In genomic region chr1:25405731-25406305, GRCh38 we compare ENCODE assay signal across 9 cellular contexts. TPM values are rescaled to one million over a fixed set of nuclear protein-coding genes. Genes with fewer than 3 reads are reported as not detected.
A peak's percentile ranks its signal among the peaks of the same experiment; 100 is the strongest.
DNase-seq lines count a peak whose midpoint lies in the region; ATAC-seq, FAIRE-seq and TF ChIP-seq lines count a peak whose summit lies in the region.
"Not testable (repeated sequence)": the region's sequence is repeated elsewhere in the genome, so short reads cannot be mapped to it uniquely, and the experiment has no call there.
"Had no signal": no experiment of that assay in that cellular context is flagged by ENCODE, and none has a peak within 500 bp of the region (broad histone marks: within the 10 kb centered on the region; RNA-seq: fewer than 3 reads in every experiment).

No MANE protein-coding gene starts in this region.

- CTCF ChIA-PET in K562 (lab: Yijun Ruan, JAX; ENCODE audit: low intra/inter-chr PET ratio) = not testable (repeated sequence)

- TF ChIP-seq POLR2A in NB4 (IDR thresholded peaks at IDR 0.05; ENCODE audit: extremely low read depth, insufficient read length); K562 (conservative IDR thresholded peaks at IDR 0.05): not testable (repeated sequence)

- TF ChIP-seq CTCF in NB4 (IDR thresholded peaks at IDR 0.05; ENCODE audit: low read depth, low read length); K562 (IDR thresholded peaks at IDR 0.05 in 2 of 3, conservative IDR thresholded peaks at IDR 0.05 in 1 of 3; ENCODE audit: insufficient read depth in 2 of 3, low read depth in 1 of 3, low read length in 3 of 3); osteoblast (IDR thresholded peaks at IDR 0.05; ENCODE audit: extremely low read depth, low read depth, low read length): not testable (repeated sequence)

- peak overlapping the region in 2 of 11 experiments; percentile 24 to 30; a peak in 2 of 22 replicates for H3K9ac ChIP-seq in BLaER1 treated with 17β-estradiol and CSF1 and Interleukin-3, amounts not matched to agents 10 nM and 100 nM
- H3K9ac ChIP-seq in K562 (ENCODE audit: insufficient read depth in 1 of 2, low read depth in 2 of 2, low read length in 2 of 2) = not testable (repeated sequence)

- not testable (repeated sequence) for H4K20me1 ChIP-seq in BLaER1 treated with 17β-estradiol and CSF1 and Interleukin-3, amounts not matched to agents 10 nM and 100 nM; K562 (replicated peaks; ENCODE audit: control insufficient read depth, insufficient read depth, low read length); osteoblast (ENCODE audit: insufficient read depth, low read length)

- not testable (repeated sequence) for H3K27me3 ChIP-seq in BLaER1 treated with 17β-estradiol and CSF1 and Interleukin-3, amounts not matched to agents 10 nM and 100 nM; K562 (ENCODE audit: control insufficient read depth in 2 of 2, insufficient read depth in 2 of 2, low read length in 2 of 2); osteoblast (ENCODE audit: insufficient read depth, low read length)

- H3K27ac Mint-ChIP-seq in naive B cell = not testable (repeated sequence)

- intact Hi-C loops in K562 (cut with micrococcal nuclease) = loop anchor here (5.0 kb wide), 1 partner anchor 119 kb away; no protein-coding TSS in a partner anchor

- H3K9me3 ChIP-seq in BLaER1 treated with 17β-estradiol and CSF1 and Interleukin-3, amounts not matched to agents 10 nM and 100 nM (replicated peaks in 1 of 11); K562 (replicated peaks; ENCODE audit: control insufficient read depth, insufficient read depth, low read depth, low read length); osteoblast (ENCODE audit: low read depth, low read length): not testable (repeated sequence)

- TF ChIP-seq EP300 in K562 (IDR thresholded peaks at IDR 0.05; ENCODE audit: low read length) = not testable (repeated sequence)

- BruUV-seq in K562 (replicated peaks; lab: Mats Ljungman, UMichigan) = not testable (repeated sequence)

- not testable (repeated sequence) for H3K36me3 Mint-ChIP-seq in naive B cell

- peak; percentile 14 for DNase-seq in NB4 (ENCODE audit: low read depth)
- peak; percentile 16 for DNase-seq in NCI-H82 (lab: John Stamatoyannopoulos, UW)
- DNase-seq in K562 (ENCODE audit: extremely low read depth in 1 of 4, low spot score in 3 of 4); naive B cell; stimulated activated naive CD8-positive, alpha-beta T cell treated with anti-CD3 and anti-CD28 coated beads, Interleukin-15, Interleukin-2, amounts not matched to agents 100 U/mL and 50 U/mL, for 24 hours: not testable (repeated sequence)
- DNase-seq in osteoblast (ENCODE audit: insufficient read length, low spot score, missing footprints) = peak; percentile 14

- peak overlapping the region in 7 of 11 experiments; percentile 14 to 56 (median 38); a peak in 9 of 22 replicates for H3K27ac ChIP-seq in BLaER1 treated with 17β-estradiol and CSF1 and Interleukin-3, amounts not matched to agents 10 nM and 100 nM
- H3K27ac ChIP-seq in K562 (ENCODE audit: extremely low read depth, low read depth, low read length); osteoblast (ENCODE audit: low read depth, low read length): not testable (repeated sequence)

- not testable (repeated sequence) for H3K4me3 Mint-ChIP-seq in naive B cell

- not testable (repeated sequence) for H3K9me3 Mint-ChIP-seq in naive B cell

- not testable (repeated sequence) for H3K4me1 Mint-ChIP-seq in naive B cell

- ATAC-seq in K562 = peak; percentile 54; the same call in 2 of the 3 replicates
- peak; percentile 72 to 77 for ATAC-seq in naive B cell (ENCODE audit: low read depth in 2 of 2)
- ATAC-seq in stimulated activated naive CD8-positive, alpha-beta T cell treated with anti-CD3 and anti-CD28 coated beads, Interleukin-15, Interleukin-2, amounts not matched to agents 100 U/mL and 50 U/mL, for 24 hours = peak; percentile 63

- FAIRE-seq in K562 (lab: Jason Lieb, UNC) = not testable (repeated sequence)

- H2AFZ ChIP-seq in K562 (ENCODE audit: low read depth, low read length); osteoblast (ENCODE audit: low read length): not testable (repeated sequence)

- POLR2A ChIA-PET in K562 (lab: Yijun Ruan, JAX) = not testable (repeated sequence)

- not testable (repeated sequence) for H3K79me2 ChIP-seq in K562 (ENCODE audit: control insufficient read depth, insufficient read depth, low read length); osteoblast (ENCODE audit: insufficient read depth, low read length)

- H3K4me1 ChIP-seq in BLaER1 treated with 17β-estradiol and CSF1 and Interleukin-3, amounts not matched to agents 10 nM and 100 nM = peaks cover 0 to 17% (median 9%) of the 10 kb centered on the region in 10 experiments; a peak in 13 of 20 replicates
- not testable (repeated sequence) for H3K4me1 ChIP-seq in K562 (replicated peaks in 1 of 2; ENCODE audit: control insufficient read depth in 2 of 2, insufficient read depth in 2 of 2, low read length in 2 of 2); osteoblast (ENCODE audit: insufficient read depth, low read length)

- 71% methylated on average over 4 of the region's 12 CpGs for WGBS in K562 (ENCODE audit: insufficient coverage, low coverage, missing lambda C conversion rate)

- in situ Hi-C loops in K562 (cut with MboI) = loop anchor here (10.0 kb wide), 1 partner anchor 409 kb away; the partner anchor contains the start of gene MTFR1L

- H3K9me1 ChIP-seq in K562 (ENCODE audit: control insufficient read depth, insufficient read depth, low read length) = not testable (repeated sequence)

- H3K36me3 ChIP-seq in BLaER1 treated with 17β-estradiol and CSF1 and Interleukin-3, amounts not matched to agents 10 nM and 100 nM; K562 (ENCODE audit: control insufficient read depth, insufficient read depth, low read length); osteoblast (ENCODE audit: insufficient read depth, low read length): not testable (repeated sequence)

- not testable (repeated sequence) for H3K4me3 ChIP-seq in BLaER1 treated with 17β-estradiol and CSF1 and Interleukin-3, amounts not matched to agents 10 nM and 100 nM; NB4 (ENCODE audit: low read depth, low read length); K562; osteoblast (ENCODE audit: insufficient read depth, low read length)

- H3K4me2 ChIP-seq in BLaER1 treated with 17β-estradiol and CSF1 and Interleukin-3, amounts not matched to agents 10 nM and 100 nM = peak overlapping the region; percentile 42 to 69 (median 55); a peak in 21 of 22 replicates
- not testable (repeated sequence) for H3K4me2 ChIP-seq in K562 (ENCODE audit: insufficient read depth, low read length); osteoblast (ENCODE audit: insufficient read depth, low read length)

- TF ChIP-seq RAD21 in K562 (CRISPR knock-in tag; conservative IDR thresholded peaks at IDR 0.05 in 1 of 2, IDR thresholded peaks at IDR 0.05 in 1 of 2) = not testable (repeated sequence)

- peaks cover 0 to 11% (median 11%) of the 10 kb centered on the region in 3 donors for H3K27me3 Mint-ChIP-seq in naive B cell

RNA-seq across cellular contexts. Expression of gene RHCE, which starts 14.8 kb away (rescaled TPM):
- total RNA-seq in K562 (2011; cell fraction: chromatin; rRNA removed; ENCODE audit: low replicate concordance) = 32.9 and 40.0 TPM in 2 replicates
- total RNA-seq in K562 (2011; cell fraction: nucleolus; rRNA removed) = 54.9 and 67.4 TPM in 2 replicates
- total RNA-seq in K562 (2011; cell fraction: nucleoplasm; rRNA removed) = 44.0 and 54.3 TPM in 2 replicates
- total RNA-seq in K562 (2014; rRNA removed) = 7.5 and 12.3 TPM in 2 replicates
- total RNA-seq in K562 (2014; rRNA removed; fragmentation: Illumina TruSeq; extraction: Trizol) = 12.7 and 14.8 TPM in 2 replicates
- 5.3 and 5.4 TPM in 2 replicates for total RNA-seq in K562 (2015; rRNA removed; fragmentation: Illumina TruSeq; extraction: Trizol)
- 11.2 and 12.6 TPM in 2 replicates for total RNA-seq in K562 (2021)
- 13.6 and 25.9 TPM in 2 replicates for polyA plus RNA-seq in K562 (2011; rRNA removed)
- 20.6 and 28.6 TPM in 2 replicates for polyA plus RNA-seq in K562 (2011; cell fraction: cytosol; rRNA removed)
- polyA plus RNA-seq in K562 (2011; cell fraction: nucleus; rRNA removed) = 11.9 and 17.8 TPM in 2 replicates
- 17.0 and 20.5 TPM in 2 replicates for polyA plus RNA-seq in K562 (2012)
- polyA plus RNA-seq in K562 (2014; fragmentation: Illumina TruSeq; extraction: Trizol) = 10.9 and 11.4 TPM in 2 replicates
- polyA plus RNA-seq in K562 (2014; fragmentation: Nextera tagmentation; extraction: Ambion mirVana) = 10 to 100 TPM; 28.3 to 31.5 TPM
- 8.3 and 9.1 TPM in 2 replicates for polyA plus RNA-seq in K562 (2014; rRNA removed)
- 22.4 and 24.1 TPM in 2 replicates for polyA minus RNA-seq in K562 (2011; rRNA and poly(A)+ RNA removed)
- 9.8 and 10.7 TPM in 2 replicates for polyA minus RNA-seq in K562 (2011; cell fraction: cytosol; rRNA and poly(A)+ RNA removed)
- polyA minus RNA-seq in K562 (2011; cell fraction: nucleus; rRNA and poly(A)+ RNA removed) = 5.8 and 9.8 TPM in 2 replicates
- polyA plus RNA-seq in naive B cell (ENCODE audit: low read depth in 6 of 6) = under 1 TPM in 3 of 6 donors, not detected in 3; 0.23 to 0.70 (median 0.28) TPM
- total RNA-seq in osteoblast = 0.72 and 0.88 TPM in 2 replicates
- total RNA-seq: A172; CD4-positive, alpha-beta memory T cell had no signal

RNA-seq across cellular contexts. Expression of gene MACO1, which starts 24.9 kb away (rescaled TPM):
- total RNA-seq in K562 (2011; cell fraction: chromatin; rRNA removed; ENCODE audit: low replicate concordance) = 18.4 and 45.3 TPM in 2 replicates
- 18.0 and 21.1 TPM in 2 replicates for total RNA-seq in K562 (2011; cell fraction: nucleolus; rRNA removed)
- 26.7 and 32.7 TPM in 2 replicates for total RNA-seq in K562 (2011; cell fraction: nucleoplasm; rRNA removed)
- total RNA-seq in K562 (2014; rRNA removed) (20.0 and 21.7 TPM in 2 replicates), K562 (2014; rRNA removed; fragmentation: Illumina TruSeq; extraction: Trizol) (25.2 and 32.1 TPM in 2 replicates), K562 (2015; rRNA removed; fragmentation: Illumina TruSeq; extraction: Trizol) (22.6 and 25.1 TPM in 2 replicates), K562 (2021) (21.8 and 26.2 TPM in 2 replicates), osteoblast (33.9 and 35.5 TPM in 2 replicates)
- polyA plus RNA-seq in K562 (2011; rRNA removed) (16.2 and 16.5 TPM in 2 replicates), K562 (2014; fragmentation: Illumina TruSeq; extraction: Trizol) (22.5 and 28.4 TPM in 2 replicates), K562 (2014; fragmentation: Nextera tagmentation; extraction: Ambion mirVana) (1 to 10 TPM; 4.6 to 5.1 TPM), K562 (2014; rRNA removed) (15.4 and 18.9 TPM in 2 replicates), naive B cell (ENCODE audit: low read depth in 6 of 6) (1 to 10 TPM; 2.7 to 9.9 (median 7.2) TPM)
- 5.5 and 9.0 TPM in 2 replicates for polyA plus RNA-seq in K562 (2011; cell fraction: cytosol; rRNA removed)
- polyA plus RNA-seq in K562 (2011; cell fraction: nucleus; rRNA removed) = 13.6 and 15.9 TPM in 2 replicates
- polyA plus RNA-seq in K562 (2012) = 17.2 and 17.8 TPM in 2 replicates
- 16.1 and 20.4 TPM in 2 replicates for polyA minus RNA-seq in K562 (2011; rRNA and poly(A)+ RNA removed)
- 8.4 and 9.4 TPM in 2 replicates for polyA minus RNA-seq in K562 (2011; cell fraction: cytosol; rRNA and poly(A)+ RNA removed)
- polyA minus RNA-seq in K562 (2011; cell fraction: nucleus; rRNA and poly(A)+ RNA removed) = 5.3 and 10.9 TPM in 2 replicates
